1 cellular context compared by ENCODE assay signal in genomic region chr1:160665330-160666078, GRCh38.
TF ChIP-seq lines count a peak whose summit lies in the region.

No MANE protein-coding gene starts in this region.

TF ChIP-seq in K562, 482 proteins besides CTCF, POLR2A, EP300 and RAD21 (continued from another document and continues in another):
- no peak for TF ChIP-seq RNF219 (CRISPR knock-in tag; IDR thresholded peaks at IDR 0.05)
- TF ChIP-seq SRF (CRISPR knock-in tag; IDR thresholded peaks at IDR 0.05), result no peak
- peak; percentile 37 for TF ChIP-seq L3MBTL2 (IDR thresholded peaks at IDR 0.05)
- no peak for TF ChIP-seq TAF7 (tag; IDR thresholded peaks at IDR 0.05)
- TF ChIP-seq MTA1 (IDR thresholded peaks at IDR 0.05; ENCODE audit: borderline replicate concordance), result no peak
- TF ChIP-seq TCF15 (CRISPR knock-in tag; IDR thresholded peaks at IDR 0.05), result no peak
- TF ChIP-seq ESRRA (IDR thresholded peaks at IDR 0.05; ENCODE audit: borderline replicate concordance, low read depth), result peak; percentile 53; the same call in 1 of the 2 replicates
- no peak for TF ChIP-seq ZBTB43 (CRISPR knock-in tag; IDR thresholded peaks at IDR 0.05)
- no peak for TF ChIP-seq ZNF780A (CRISPR knock-in tag; IDR thresholded peaks at IDR 0.05)
- peak; percentile 41 for TF ChIP-seq PRDM10 (IDR thresholded peaks at IDR 0.05; ENCODE audit: partially characterized antibody)
- no peak for TF ChIP-seq MAFK (IDR thresholded peaks at IDR 0.05; ENCODE audit: low read length)
- no peak for TF ChIP-seq ELK3 (CRISPR knock-in tag; IDR thresholded peaks at IDR 0.05)
- TF ChIP-seq MIER1 (IDR thresholded peaks at IDR 0.05; ENCODE audit: low read depth), result no peak
- TF ChIP-seq FOSL1 (tag; conservative IDR thresholded peaks at IDR 0.05), result 0 out of 2 replicates have a peak, but pooled peaks have one; percentile 27
- TF ChIP-seq KDM1A (IDR thresholded peaks at IDR 0.05), result peak; percentile 86 to 88
- peak; percentile 22; the same call in 1 of the 2 replicates for TF ChIP-seq ARID3A (IDR thresholded peaks at IDR 0.05; ENCODE audit: borderline replicate concordance, low read depth, low read length)
- 0 out of 2 replicates have a peak, but pooled peaks have one; percentile 10 for TF ChIP-seq CBFA2T2 (conservative IDR thresholded peaks at IDR 0.05)
- peak in 1 of 2 experiments; percentile 74; a peak in 3 of 4 replicates for TF ChIP-seq TRIM24 (IDR thresholded peaks at IDR 0.05)
- no peak; the same call in 1 of the 2 replicates for TF ChIP-seq HEY1 (CRISPR knock-in tag; IDR thresholded peaks at IDR 0.05; ENCODE audit: borderline replicate concordance)
- TF ChIP-seq NFIC (IDR thresholded peaks at IDR 0.05), result peak; percentile 93
- TF ChIP-seq BACH1 (tag; IDR thresholded peaks at IDR 0.05), result peak; percentile 54; the same call in 1 of the 2 replicates
- no peak for TF ChIP-seq NR2C2 (CRISPR knock-in tag; IDR thresholded peaks at IDR 0.05)
- TF ChIP-seq NR2C2 (tag; IDR thresholded peaks at IDR 0.05), result peak; percentile 75; the same call in 1 of the 2 replicates
- TF ChIP-seq ZNF395 (CRISPR knock-in tag; IDR thresholded peaks at IDR 0.05), result peak; percentile 83
- peak; percentile 78; the same call in 1 of the 2 replicates for TF ChIP-seq BRD4 (IDR thresholded peaks at IDR 0.05)
- no peak for TF ChIP-seq ZNF655 (CRISPR knock-in tag; IDR thresholded peaks at IDR 0.05)
- TF ChIP-seq ZBTB5 (IDR thresholded peaks at IDR 0.05), result no peak
- peak in 1 of 2 experiments; percentile 54; a peak in 1 of 4 replicates for TF ChIP-seq ZMIZ1 (IDR thresholded peaks at IDR 0.05; ENCODE audit: low read depth in 2 of 2, low read length in 2 of 2)
- no peak for TF ChIP-seq ARID2 (IDR thresholded peaks at IDR 0.05)
- TF ChIP-seq STAT5B (CRISPR knock-in tag; IDR thresholded peaks at IDR 0.05), result no peak
- no peak for TF ChIP-seq TAF15 (IDR thresholded peaks at IDR 0.05; ENCODE audit: low read depth, low read length)
- TF ChIP-seq CREB5 (CRISPR knock-in tag; IDR thresholded peaks at IDR 0.05), result 0 out of 2 replicates have a peak, but pooled peaks have one; percentile 56
- TF ChIP-seq HIVEP1 (CRISPR knock-in tag; IDR thresholded peaks at IDR 0.05), result no peak
- peak; percentile 30; the same call in 1 of the 2 replicates for TF ChIP-seq ETV5 (CRISPR knock-in tag; IDR thresholded peaks at IDR 0.05; ENCODE audit: low read depth)
- TF ChIP-seq CEBPG (CRISPR knock-in tag; IDR thresholded peaks at IDR 0.05), result no peak
- peak; percentile 85 to 87 for TF ChIP-seq CEBPG (tag; conservative IDR thresholded peaks at IDR 0.05 in 1 of 2, IDR thresholded peaks at IDR 0.05 in 1 of 2)
- TF ChIP-seq RB1 (IDR thresholded peaks at IDR 0.05; ENCODE audit: low read depth), result no peak
- peak; percentile 38; the same call in 1 of the 2 replicates for TF ChIP-seq MYC (IDR thresholded peaks at IDR 0.05; ENCODE audit: low read depth, low read length)
- no peak for TF ChIP-seq MYC (CRISPR knock-in tag; IDR thresholded peaks at IDR 0.05; ENCODE audit: borderline replicate concordance, low read depth)
- peak; percentile 69 for TF ChIP-seq PML (IDR thresholded peaks at IDR 0.05; ENCODE audit: low read length)
